ENCODE assay signal across 1 cellular context in genomic region chr6:150631283-150631981, GRCh38.
TF ChIP-seq lines count a peak whose summit lies in the region.

No MANE protein-coding gene starts in this region.

TF ChIP-seq in GM12878, 131 proteins besides CTCF, POLR2A, EP300 and RAD21 (continued from another document):
- TF ChIP-seq, protein P1, sequence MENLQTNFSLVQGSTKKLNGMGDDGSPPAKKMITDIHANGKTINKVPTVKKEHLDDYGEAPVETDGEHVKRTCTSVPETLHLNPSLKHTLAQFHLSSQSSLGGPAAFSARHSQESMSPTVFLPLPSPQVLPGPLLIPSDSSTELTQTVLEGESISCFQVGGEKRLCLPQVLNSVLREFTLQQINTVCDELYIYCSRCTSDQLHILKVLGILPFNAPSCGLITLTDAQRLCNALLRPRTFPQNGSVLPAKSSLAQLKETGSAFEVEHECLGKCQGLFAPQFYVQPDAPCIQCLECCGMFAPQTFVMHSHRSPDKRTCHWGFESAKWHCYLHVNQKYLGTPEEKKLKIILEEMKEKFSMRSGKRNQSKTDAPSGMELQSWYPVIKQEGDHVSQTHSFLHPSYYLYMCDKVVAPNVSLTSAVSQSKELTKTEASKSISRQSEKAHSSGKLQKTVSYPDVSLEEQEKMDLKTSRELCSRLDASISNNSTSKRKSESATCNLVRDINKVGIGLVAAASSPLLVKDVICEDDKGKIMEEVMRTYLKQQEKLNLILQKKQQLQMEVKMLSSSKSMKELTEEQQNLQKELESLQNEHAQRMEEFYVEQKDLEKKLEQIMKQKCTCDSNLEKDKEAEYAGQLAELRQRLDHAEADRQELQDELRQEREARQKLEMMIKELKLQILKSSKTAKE (IDR thresholded peaks at IDR 0.05; ENCODE audit: low read depth, poor library complexity, severe bottlenecking), result no peak
- TF ChIP-seq, protein P2, sequence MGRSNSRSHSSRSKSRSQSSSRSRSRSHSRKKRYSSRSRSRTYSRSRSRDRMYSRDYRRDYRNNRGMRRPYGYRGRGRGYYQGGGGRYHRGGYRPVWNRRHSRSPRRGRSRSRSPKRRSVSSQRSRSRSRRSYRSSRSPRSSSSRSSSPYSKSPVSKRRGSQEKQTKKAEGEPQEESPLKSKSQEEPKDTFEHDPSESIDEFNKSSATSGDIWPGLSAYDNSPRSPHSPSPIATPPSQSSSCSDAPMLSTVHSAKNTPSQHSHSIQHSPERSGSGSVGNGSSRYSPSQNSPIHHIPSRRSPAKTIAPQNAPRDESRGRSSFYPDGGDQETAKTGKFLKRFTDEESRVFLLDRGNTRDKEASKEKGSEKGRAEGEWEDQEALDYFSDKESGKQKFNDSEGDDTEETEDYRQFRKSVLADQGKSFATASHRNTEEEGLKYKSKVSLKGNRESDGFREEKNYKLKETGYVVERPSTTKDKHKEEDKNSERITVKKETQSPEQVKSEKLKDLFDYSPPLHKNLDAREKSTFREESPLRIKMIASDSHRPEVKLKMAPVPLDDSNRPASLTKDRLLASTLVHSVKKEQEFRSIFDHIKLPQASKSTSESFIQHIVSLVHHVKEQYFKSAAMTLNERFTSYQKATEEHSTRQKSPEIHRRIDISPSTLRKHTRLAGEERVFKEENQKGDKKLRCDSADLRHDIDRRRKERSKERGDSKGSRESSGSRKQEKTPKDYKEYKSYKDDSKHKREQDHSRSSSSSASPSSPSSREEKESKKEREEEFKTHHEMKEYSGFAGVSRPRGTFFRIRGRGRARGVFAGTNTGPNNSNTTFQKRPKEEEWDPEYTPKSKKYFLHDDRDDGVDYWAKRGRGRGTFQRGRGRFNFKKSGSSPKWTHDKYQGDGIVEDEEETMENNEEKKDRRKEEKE (IDR thresholded peaks at IDR 0.05), result no peak
- TF ChIP-seq MEF2B (IDR thresholded peaks at IDR 0.05; ENCODE audit: partially characterized antibody, poor library complexity, severe bottlenecking), result no peak
TF ChIP-seq in GM12878: peak in this region for 6.
